Comparison of ENCODE assay signal across 1 cellular context in genomic region chr15:72994778-72995177, GRCh38.
TF ChIP-seq lines count a peak whose summit lies in the region.

No MANE protein-coding gene starts in this region.

TF ChIP-seq in HEK293, 187 proteins besides CTCF, POLR2A, EP300 and RAD21 (continued from another document and continues in another):
- TF ChIP-seq ZNF239 (tag by site-specific recombination; IDR thresholded peaks at IDR 0.05) (no peak), PATZ1 (tag by site-specific recombination; IDR thresholded peaks at IDR 0.05) (peak; percentile 38; the same call in 1 of the 2 replicates), ZNF514 (tag by site-specific recombination; IDR thresholded peaks at IDR 0.05) (no peak), SP2 (tag by site-specific recombination; IDR thresholded peaks at IDR 0.05) (no peak), ZNF529 (tag by site-specific recombination; IDR thresholded peaks at IDR 0.05; ENCODE audit: insufficient replicate concordance) (no peak), ZNF624 (tag by site-specific recombination; IDR thresholded peaks at IDR 0.05) (no peak), ZNF184 (tag by site-specific recombination; IDR thresholded peaks at IDR 0.05) (peak; percentile 58; the same call in 1 of the 2 replicates), ZNF518A (tag by site-specific recombination; conservative IDR thresholded peaks at IDR 0.05; ENCODE audit: low read depth) (peak; percentile 35; the same call in 1 of the 2 replicates), INSM2 (tag by site-specific recombination; IDR thresholded peaks at IDR 0.05) (no peak), ZNF18 (tag by site-specific recombination; IDR thresholded peaks at IDR 0.05) (no peak), ZNF140 (tag by site-specific recombination; IDR thresholded peaks at IDR 0.05) (no peak), ZNF701 (tag by site-specific recombination; IDR thresholded peaks at IDR 0.05) (no peak), ZFP69B (tag by site-specific recombination; IDR thresholded peaks at IDR 0.05) (no peak), ZNF785 (tag by site-specific recombination; IDR thresholded peaks at IDR 0.05) (no peak), ZBTB48 (tag by site-specific recombination; IDR thresholded peaks at IDR 0.05) (peak; percentile 76), ZNF747 (tag by site-specific recombination; IDR thresholded peaks at IDR 0.05) (no peak), ZNF394 (tag by site-specific recombination; IDR thresholded peaks at IDR 0.05; ENCODE audit: borderline replicate concordance) (no peak), ZNF792 (tag by site-specific recombination; IDR thresholded peaks at IDR 0.05) (no peak), ZNF19 (tag by site-specific recombination; IDR thresholded peaks at IDR 0.05; ENCODE audit: low read depth) (no peak), SP7 (tag by site-specific recombination; IDR thresholded peaks at IDR 0.05) (peak; percentile 99), ZBTB7A (tag by site-specific recombination; IDR thresholded peaks at IDR 0.05; ENCODE audit: low read depth) (no peak), KLF1 (tag by site-specific recombination; IDR thresholded peaks at IDR 0.05) (no peak), ZBTB11 (tag by site-specific recombination; conservative IDR thresholded peaks at IDR 0.05; ENCODE audit: low read depth) (no peak), YY1 (tag by site-specific recombination; IDR thresholded peaks at IDR 0.05) (no peak), ZNF610 (tag by site-specific recombination; IDR thresholded peaks at IDR 0.05; ENCODE audit: borderline replicate concordance) (no peak), ZNF48 (tag by site-specific recombination; IDR thresholded peaks at IDR 0.05) (no peak), PRDM4 (tag by site-specific recombination; IDR thresholded peaks at IDR 0.05) (peak; percentile 97), ZNF768 (tag by site-specific recombination; IDR thresholded peaks at IDR 0.05) (no peak), ZNF558 (tag by site-specific recombination; IDR thresholded peaks at IDR 0.05) (no peak), ZSCAN16 (tag by site-specific recombination; IDR thresholded peaks at IDR 0.05) (no peak), PRDM2 (tag by site-specific recombination; IDR thresholded peaks at IDR 0.05; ENCODE audit: borderline replicate concordance) (no peak), ZNF174 (tag by site-specific recombination; IDR thresholded peaks at IDR 0.05) (no peak)
